Comparison of ENCODE assay signal across 14 cellular contexts in the genomic region with DNA sequence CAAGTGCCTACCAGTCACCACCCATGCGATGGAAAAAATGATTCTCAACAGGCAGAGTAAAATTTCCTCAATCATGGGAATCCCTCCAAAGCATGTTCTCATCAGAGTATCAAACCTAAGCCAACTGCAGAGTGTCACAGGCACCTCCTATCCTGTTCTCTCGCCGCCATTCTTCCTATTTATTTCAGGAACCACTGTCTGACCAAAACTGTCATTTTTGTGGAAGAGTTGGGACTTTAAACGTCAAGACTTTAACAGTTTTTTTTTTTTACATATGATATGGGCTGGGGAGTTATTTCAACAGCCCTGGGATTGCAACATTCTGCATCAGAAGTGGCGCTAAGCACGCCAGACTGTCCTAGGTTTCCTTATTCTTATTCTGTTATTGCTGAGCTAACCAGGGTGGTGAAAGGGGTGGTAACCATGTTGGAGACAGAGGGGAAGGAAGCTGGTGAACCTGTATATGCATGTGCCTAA. TPM values are rescaled to one million over a fixed set of nuclear protein-coding genes. Genes with fewer than 3 reads are reported as not detected.
DNase-seq lines count a peak whose midpoint lies in the region; ATAC-seq lines count a peak whose summit lies in the region.
"Had no signal": no experiment of that assay in that cellular context is flagged by ENCODE, and none has a peak within 500 bp of the region (broad histone marks: within the 10 kb centered on the region; RNA-seq: fewer than 3 reads in every experiment).

No MANE protein-coding gene starts in this region.

- no peak overlapping the region for H3K4me3 Mint-ChIP-seq in activated CD4-positive, alpha-beta memory T cell treated with anti-CD3 and anti-CD28 coated beads, Interleukin-2, amount 10 ng/mL, durations not matched to agents 7 days and 5 days
- H3K4me3 Mint-ChIP-seq in activated CD4-positive, alpha-beta memory T cell treated with anti-CD3 and anti-CD28 coated beads for 36 hours, result no peak overlapping the region
- no peak overlapping the region for H3K4me3 Mint-ChIP-seq in activated naive CD8-positive, alpha-beta T cell treated with anti-CD3 and anti-CD28 coated beads, Interleukin-2, amount 50 U/mL, for 24 hours
- H3K4me3 Mint-ChIP-seq: activated CD4-positive, alpha-beta T cell treated with anti-CD3 and anti-CD28 coated beads, Interleukin-2, amount 10 ng/mL, durations not matched to agents 24 days and 14 days; natural killer cell had no signal

- H3K36me3 ChIP-seq in subcutaneous abdominal adipose tissue (ENCODE audit: control insufficient read depth in 5 of 5, insufficient read depth in 5 of 5, low read length in 5 of 5), result peaks cover 0 to 2% (median 0%) of the 10 kb centered on the region in 5 donors

- 41% methylated on average over 6 of the region's 6 CpGs for WGBS in right cardiac atrium

- POLR2A ChIA-PET in activated CD4-positive, alpha-beta memory T cell treated with anti-CD3 and anti-CD28 coated beads, Interleukin-2, amount 10 ng/mL, durations not matched to agents 7 days and 5 days (lab: Charles Lee), result no interaction called here
- POLR2A ChIA-PET in activated CD4-positive, alpha-beta memory T cell treated with anti-CD3 and anti-CD28 coated beads for 36 hours (lab: Charles Lee), result no interaction called here

- H3K4me3 ChIP-seq in right cardiac atrium (ENCODE audit: low read length) (no peak overlapping the region), subcutaneous abdominal adipose tissue (ENCODE audit: low read depth in 1 of 5, low read length in 5 of 5) (peak overlapping the region in 1 of 5 donors; percentile 17)
- H3K4me3 ChIP-seq: smooth muscle cell, tibial artery had no signal

- H3K9me3 ChIP-seq in right cardiac atrium (ENCODE audit: control insufficient read depth, low read length) (no peaks in the 10 kb centered on the region), subcutaneous abdominal adipose tissue (ENCODE audit: control insufficient read depth in 5 of 5, low read length in 5 of 5) (no peaks in the 10 kb centered on the region)
- H3K9me3 ChIP-seq: tibial artery had no signal

- peaks cover 2% of the 10 kb centered on the region for H3K9me3 Mint-ChIP-seq in activated CD4-positive, alpha-beta memory T cell treated with anti-CD3 and anti-CD28 coated beads, Interleukin-2, amount 10 ng/mL, durations not matched to agents 7 days and 5 days
- H3K9me3 Mint-ChIP-seq in activated CD4-positive, alpha-beta memory T cell treated with anti-CD3 and anti-CD28 coated beads for 36 hours, result no peaks in the 10 kb centered on the region
- no peaks in the 10 kb centered on the region for H3K9me3 Mint-ChIP-seq in activated naive CD8-positive, alpha-beta T cell treated with anti-CD3 and anti-CD28 coated beads, Interleukin-2, amount 50 U/mL, for 24 hours

- DNase-seq in activated CD4-positive, alpha-beta memory T cell treated with anti-CD3 and anti-CD28 coated beads, Interleukin-2, amount 10 ng/mL, durations not matched to agents 7 days and 5 days, result peak; percentile 31
- no peak for DNase-seq in activated CD4-positive, alpha-beta memory T cell treated with anti-CD3 and anti-CD28 coated beads for 36 hours
- no peak for DNase-seq in activated naive CD8-positive, alpha-beta T cell treated with anti-CD3 and anti-CD28 coated beads, Interleukin-2, amount 50 U/mL, for 24 hours
- DNase-seq in right cardiac atrium, result peak in 1 of 3 donors; percentile 30
- DNase-seq in epidermal melanocyte (ENCODE audit: insufficient read length, low spot score), result no peak
- DNase-seq in AG08395 (ENCODE audit: low spot score), result no peak
- DNase-seq: activated CD4-positive, alpha-beta T cell treated with anti-CD3 and anti-CD28 coated beads, Interleukin-2, amount 10 ng/mL, durations not matched to agents 24 days and 14 days; natural killer cell; NCI-H1417 treated with DMSO at 0.1 percent for 48 hours; NCI-H774 had no signal

- H3K27me3 ChIP-seq in right cardiac atrium (ENCODE audit: control insufficient read depth, insufficient read depth), result no peaks in the 10 kb centered on the region
- H3K27me3 ChIP-seq in subcutaneous abdominal adipose tissue (ENCODE audit: control insufficient read depth in 5 of 5, insufficient read depth in 4 of 5, low read length in 5 of 5), result no peaks in the 10 kb centered on the region
- H3K27me3 ChIP-seq: tibial artery had no signal

- H3K27ac Mint-ChIP-seq in activated CD4-positive, alpha-beta memory T cell treated with anti-CD3 and anti-CD28 coated beads, Interleukin-2, amount 10 ng/mL, durations not matched to agents 7 days and 5 days, result peak overlapping the region; percentile 76
- no peak overlapping the region for H3K27ac Mint-ChIP-seq in activated CD4-positive, alpha-beta memory T cell treated with anti-CD3 and anti-CD28 coated beads for 36 hours
- H3K27ac Mint-ChIP-seq in activated naive CD8-positive, alpha-beta T cell treated with anti-CD3 and anti-CD28 coated beads, Interleukin-2, amount 50 U/mL, for 24 hours, result peak overlapping the region; percentile 54
- H3K27ac Mint-ChIP-seq: activated CD4-positive, alpha-beta T cell treated with anti-CD3 and anti-CD28 coated beads, Interleukin-2, amount 10 ng/mL, durations not matched to agents 24 days and 14 days had no signal

- peaks cover 23% of the 10 kb centered on the region for H3K4me1 Mint-ChIP-seq in activated CD4-positive, alpha-beta memory T cell treated with anti-CD3 and anti-CD28 coated beads, Interleukin-2, amount 10 ng/mL, durations not matched to agents 7 days and 5 days
- peaks cover 10% of the 10 kb centered on the region for H3K4me1 Mint-ChIP-seq in activated CD4-positive, alpha-beta memory T cell treated with anti-CD3 and anti-CD28 coated beads for 36 hours (ENCODE audit: low read depth)
- H3K4me1 Mint-ChIP-seq in activated naive CD8-positive, alpha-beta T cell treated with anti-CD3 and anti-CD28 coated beads, Interleukin-2, amount 50 U/mL, for 24 hours, result peaks cover 23% of the 10 kb centered on the region

- H3K9ac ChIP-seq in subcutaneous abdominal adipose tissue (ENCODE audit: low read length in 5 of 5), result peak overlapping the region in 1 of 5 donors; percentile 6

- H3K27ac ChIP-seq in right cardiac atrium (ENCODE audit: low read length), result peak overlapping the region; percentile 59
- H3K27ac ChIP-seq in subcutaneous abdominal adipose tissue (ENCODE audit: low read depth, low read length), result peak overlapping the region; percentile 52
- H3K27ac ChIP-seq: tibial artery had no signal

- H3K4me1 ChIP-seq in right cardiac atrium (ENCODE audit: control insufficient read depth, insufficient read depth, low read length) (peaks cover 6% of the 10 kb centered on the region), subcutaneous abdominal adipose tissue (ENCODE audit: control insufficient read depth in 5 of 5, insufficient read depth in 5 of 5, low read length in 5 of 5) (peaks cover 2 to 12% (median 7%) of the 10 kb centered on the region in 5 donors)
- H3K4me1 ChIP-seq: tibial artery had no signal

- ATAC-seq in activated naive CD8-positive, alpha-beta T cell treated with anti-CD3 and anti-CD28 coated beads, Interleukin-2, amount 50 U/mL, for 24 hours, result peak; percentile 40
- peak; percentile 78 to 89 for ATAC-seq in right cardiac atrium
- no peak for ATAC-seq in HG02938 (IDR thresholded peaks at IDR 0.05; ENCODE audit: unreplicated experiment)

- CTCF ChIA-PET in activated CD4-positive, alpha-beta memory T cell treated with anti-CD3 and anti-CD28 coated beads, Interleukin-2, amount 10 ng/mL, durations not matched to agents 7 days and 5 days (lab: Charles Lee), result interaction anchor here (1.1 to 1.3 kb wide), 3 partner anchors 29 to 78 kb away, joined by 4 to 5 read pairs (median 5); no protein-coding TSS in a partner anchor
- CTCF ChIA-PET in activated CD4-positive, alpha-beta memory T cell treated with anti-CD3 and anti-CD28 coated beads for 36 hours (lab: Charles Lee), result interaction anchor here (1.0 kb wide), 1 partner anchor 11 kb away, joined by 3 read pairs; no protein-coding TSS in a partner anchor

- peaks cover 33% of the 10 kb centered on the region for H3K36me3 Mint-ChIP-seq in activated CD4-positive, alpha-beta memory T cell treated with anti-CD3 and anti-CD28 coated beads, Interleukin-2, amount 10 ng/mL, durations not matched to agents 7 days and 5 days (ENCODE audit: low read depth)
- peaks cover 13% of the 10 kb centered on the region for H3K36me3 Mint-ChIP-seq in activated CD4-positive, alpha-beta memory T cell treated with anti-CD3 and anti-CD28 coated beads for 36 hours
- peaks cover 23% of the 10 kb centered on the region for H3K36me3 Mint-ChIP-seq in activated naive CD8-positive, alpha-beta T cell treated with anti-CD3 and anti-CD28 coated beads, Interleukin-2, amount 50 U/mL, for 24 hours (ENCODE audit: low read depth)
- H3K36me3 Mint-ChIP-seq: natural killer cell had no signal

- H3K27me3 Mint-ChIP-seq in activated CD4-positive, alpha-beta memory T cell treated with anti-CD3 and anti-CD28 coated beads, Interleukin-2, amount 10 ng/mL, durations not matched to agents 7 days and 5 days, result no peaks in the 10 kb centered on the region
- H3K27me3 Mint-ChIP-seq in activated CD4-positive, alpha-beta memory T cell treated with anti-CD3 and anti-CD28 coated beads for 36 hours, result no peaks in the 10 kb centered on the region
- no peaks in the 10 kb centered on the region for H3K27me3 Mint-ChIP-seq in activated naive CD8-positive, alpha-beta T cell treated with anti-CD3 and anti-CD28 coated beads, Interleukin-2, amount 50 U/mL, for 24 hours
- H3K27me3 Mint-ChIP-seq: activated CD4-positive, alpha-beta T cell treated with anti-CD3 and anti-CD28 coated beads, Interleukin-2, amount 10 ng/mL, durations not matched to agents 24 days and 14 days had no signal

- intact Hi-C loops in activated CD4-positive, alpha-beta memory T cell treated with anti-CD3 and anti-CD28 coated beads for 36 hours (cut with micrococcal nuclease), result no loop called here
- intact Hi-C loops in right cardiac atrium (cut with DNase I), result no loop called here

RNA-seq across cellular contexts. Expression of gene PFDN1, which starts 29.5 kb away (rescaled TPM):
- total RNA-seq in activated CD4-positive, alpha-beta memory T cell treated with anti-CD3 and anti-CD28 coated beads, Interleukin-2, amount 10 ng/mL, durations not matched to agents 7 days and 5 days, result 10 to 100 TPM; 52.3 to 55.8 TPM
- total RNA-seq in activated CD4-positive, alpha-beta memory T cell treated with anti-CD3 and anti-CD28 coated beads for 36 hours, result 10 to 100 TPM; 50.1 to 54.6 TPM
- 10 to 100 TPM; 57.6 to 71.9 (median 63.6) TPM for total RNA-seq in right cardiac atrium
- 144 TPM for polyA plus RNA-seq in right cardiac atrium
